10 cellular contexts compared by ENCODE assay signal in the genomic region with DNA sequence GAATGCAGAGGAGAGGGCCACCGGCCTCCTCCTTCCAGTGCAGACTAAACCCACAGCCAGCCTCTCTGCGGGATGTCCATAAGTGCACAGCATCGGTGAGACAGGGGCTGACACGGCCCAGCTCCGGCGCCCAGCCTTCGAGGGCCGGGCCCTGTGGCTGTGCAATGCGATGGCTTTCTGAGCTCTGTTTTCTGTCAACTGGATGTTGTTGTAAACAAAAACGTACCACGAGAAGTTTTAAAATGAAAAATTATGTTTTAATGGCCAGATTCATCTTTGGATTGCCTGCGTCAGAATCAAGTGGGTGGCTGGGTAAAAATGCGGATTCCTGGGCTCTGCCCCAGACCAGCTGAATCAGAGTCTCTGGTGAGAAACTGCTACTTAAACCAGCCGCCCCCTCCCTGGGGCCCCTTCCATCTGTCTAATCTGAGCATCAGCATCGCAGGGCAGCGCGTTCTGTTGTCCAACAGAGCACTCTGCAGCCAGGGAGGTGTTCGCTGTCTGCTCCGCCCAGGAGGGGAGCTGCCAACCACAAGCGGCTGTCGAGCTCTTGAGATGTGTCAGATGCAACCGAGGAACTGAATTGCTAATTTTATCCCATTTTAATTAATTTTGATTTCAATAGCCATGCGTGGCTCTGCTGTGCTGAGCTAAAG.
DNase-seq lines count a peak whose midpoint lies in the region; ATAC-seq, FAIRE-seq and TF ChIP-seq lines count a peak whose summit lies in the region.
"Had no signal": no experiment of that assay in that cellular context is flagged by ENCODE, and none has a peak within 500 bp of the region (broad histone marks: within the 10 kb centered on the region; RNA-seq: fewer than 3 reads in every experiment).

No MANE protein-coding gene starts in this region.

- H3K4me3 Mint-ChIP-seq in activated CD8-positive, alpha-beta T cell treated with anti-CD3 and anti-CD28 coated beads for 36 hours = no peak overlapping the region
- no peak overlapping the region for H3K4me3 Mint-ChIP-seq in activated CD8-positive, alpha-beta T cell treated with anti-CD3 and anti-CD28 coated beads, Interleukin-2, amount 10 ng/mL, durations not matched to agents 7 days and 5 days
- H3K4me3 Mint-ChIP-seq: naive B cell had no signal

- H3K4me1 ChIP-seq in mesodermal cell (ENCODE audit: control insufficient read depth, insufficient read depth, low read length, poor library complexity, severe bottlenecking) (peaks cover 20% of the 10 kb centered on the region), tibial nerve (peaks cover 3 to 74% (median 40%) of the 10 kb centered on the region in 4 donors), mesendoderm (ENCODE audit: control insufficient read depth, low read depth, low read length) (no peaks in the 10 kb centered on the region)

- TF ChIP-seq EP300 in tibial nerve (IDR thresholded peaks at IDR 0.05) = no peak

- H3K4me3 ChIP-seq in mesodermal cell (ENCODE audit: extremely low read depth, insufficient read depth, low read length, poor library complexity, severe bottlenecking) (no peak overlapping the region), tibial nerve (no peak overlapping the region), mesendoderm (ENCODE audit: low read length) (no peak overlapping the region)
- H3K4me3 ChIP-seq: thoracic aorta had no signal

- H3K9me3 ChIP-seq in mesodermal cell (ENCODE audit: control insufficient read depth, low read length) (no peaks in the 10 kb centered on the region), tibial nerve (no peaks in the 10 kb centered on the region)
- H3K9me3 ChIP-seq: thoracic aorta had no signal

- no peak for TF ChIP-seq CTCF in activated CD8-positive, alpha-beta T cell treated with anti-CD3 and anti-CD28 coated beads for 36 hours (IDR thresholded peaks at IDR 0.05)
- TF ChIP-seq CTCF in tibial nerve (IDR thresholded peaks at IDR 0.05) = no peak

- peaks cover 5% of the 10 kb centered on the region for H3K4me1 Mint-ChIP-seq in activated CD8-positive, alpha-beta T cell treated with anti-CD3 and anti-CD28 coated beads for 36 hours (ENCODE audit: low read depth)
- H3K4me1 Mint-ChIP-seq in activated CD8-positive, alpha-beta T cell treated with anti-CD3 and anti-CD28 coated beads, Interleukin-2, amount 10 ng/mL, durations not matched to agents 7 days and 5 days (ENCODE audit: low read depth) = peaks cover 4% of the 10 kb centered on the region

- peak; percentile 54 for ATAC-seq in activated CD8-positive, alpha-beta T cell treated with anti-CD3 and anti-CD28 coated beads for 36 hours
- no peak for ATAC-seq in activated CD8-positive, alpha-beta T cell treated with anti-CD3 and anti-CD28 coated beads, Interleukin-2, amount 10 ng/mL, durations not matched to agents 7 days and 5 days

- no peak overlapping the region for H2BK120ac ChIP-seq in mesendoderm (ENCODE audit: low read depth, low read length)

- CTCF ChIA-PET in activated CD8-positive, alpha-beta T cell treated with anti-CD3 and anti-CD28 coated beads for 36 hours (lab: Charles Lee) = no interaction called here
- CTCF ChIA-PET in activated CD8-positive, alpha-beta T cell treated with anti-CD3 and anti-CD28 coated beads, Interleukin-2, amount 10 ng/mL, durations not matched to agents 7 days and 5 days (lab: Charles Lee) = no interaction called here

- no peak overlapping the region for H3K27ac Mint-ChIP-seq in activated CD8-positive, alpha-beta T cell treated with anti-CD3 and anti-CD28 coated beads for 36 hours
- no peak overlapping the region for H3K27ac Mint-ChIP-seq in activated CD8-positive, alpha-beta T cell treated with anti-CD3 and anti-CD28 coated beads, Interleukin-2, amount 10 ng/mL, durations not matched to agents 7 days and 5 days

- H3K36me3 Mint-ChIP-seq in activated CD8-positive, alpha-beta T cell treated with anti-CD3 and anti-CD28 coated beads for 36 hours (ENCODE audit: low read depth) = peaks cover 29% of the 10 kb centered on the region
- H3K36me3 Mint-ChIP-seq in activated CD8-positive, alpha-beta T cell treated with anti-CD3 and anti-CD28 coated beads, Interleukin-2, amount 10 ng/mL, durations not matched to agents 7 days and 5 days (ENCODE audit: low read depth) = peaks cover 28% of the 10 kb centered on the region

- H4K5ac ChIP-seq in mesendoderm (ENCODE audit: low read length) = no peak overlapping the region

- no peak overlapping the region for H4K8ac ChIP-seq in mesendoderm (ENCODE audit: low read depth, low read length)

- no peak overlapping the region for H3K9ac ChIP-seq in mesendoderm (ENCODE audit: low read length)

- peaks cover 6% of the 10 kb centered on the region for H3K9me3 Mint-ChIP-seq in activated CD8-positive, alpha-beta T cell treated with anti-CD3 and anti-CD28 coated beads for 36 hours
- H3K9me3 Mint-ChIP-seq in activated CD8-positive, alpha-beta T cell treated with anti-CD3 and anti-CD28 coated beads, Interleukin-2, amount 10 ng/mL, durations not matched to agents 7 days and 5 days (ENCODE audit: insufficient read depth) = no peaks in the 10 kb centered on the region
- H3K9me3 Mint-ChIP-seq: naive B cell had no signal

- no peak overlapping the region for H3K56ac ChIP-seq in mesendoderm (ENCODE audit: low read length)

- no peak overlapping the region for H2BK15ac ChIP-seq in mesendoderm (replicated peaks; ENCODE audit: low read depth)

- POLR2A ChIA-PET in activated CD8-positive, alpha-beta T cell treated with anti-CD3 and anti-CD28 coated beads for 36 hours (lab: Charles Lee) = interaction anchor here (1.0 kb wide), 1 partner anchor 9 kb away, joined by 3 read pairs; no protein-coding TSS in a partner anchor
- POLR2A ChIA-PET in activated CD8-positive, alpha-beta T cell treated with anti-CD3 and anti-CD28 coated beads, Interleukin-2, amount 10 ng/mL, durations not matched to agents 7 days and 5 days (lab: Charles Lee) = no interaction called here

- no peak overlapping the region for H3K23ac ChIP-seq in mesendoderm (ENCODE audit: low read length)

- peaks cover 10% of the 10 kb centered on the region for H3K79me1 ChIP-seq in mesendoderm (ENCODE audit: low read length)

- intact Hi-C loops in activated CD8-positive, alpha-beta T cell treated with anti-CD3 and anti-CD28 coated beads for 36 hours (cut with micrococcal nuclease) = no loop called here

- no peak for TF ChIP-seq POLR2A in tibial nerve (IDR thresholded peaks at IDR 0.05)

- no peak overlapping the region for H2BK5ac ChIP-seq in mesendoderm (ENCODE audit: low read length)

- no peak overlapping the region for H2AK5ac ChIP-seq in mesendoderm (ENCODE audit: low read length)

- peak; percentile 21 for DNase-seq in activated CD8-positive, alpha-beta T cell treated with anti-CD3 and anti-CD28 coated beads for 36 hours
- no peak for DNase-seq in activated CD8-positive, alpha-beta T cell treated with anti-CD3 and anti-CD28 coated beads, Interleukin-2, amount 10 ng/mL, durations not matched to agents 7 days and 5 days
- DNase-seq in cerebellar cortex (ENCODE audit: low spot score) (peak; percentile 61), tibial nerve (ENCODE audit: low spot score in 2 of 2) (peak in 1 of 2 donors; percentile 48), urothelium cell line (ENCODE audit: low spot score) (no peak), mesendoderm (no peak), activated gamma-delta T cell treated with Interleukin-2 at 50 U/mL for 16 hours (no peak)
- DNase-seq: naive B cell had no signal

- H3K4ac ChIP-seq in mesendoderm (ENCODE audit: low read depth, low read length) = no peak overlapping the region

- H3K18ac ChIP-seq in mesendoderm (ENCODE audit: low read length) = no peak overlapping the region

- H3K27ac ChIP-seq in mesodermal cell (ENCODE audit: low read depth, low read length, severe bottlenecking) (peak overlapping the region; percentile 53), tibial nerve (peak overlapping the region in 3 of 4 donors; percentile 51 to 69 (median 67)), mesendoderm (ENCODE audit: low read depth, low read length) (no peak overlapping the region)

- H3K79me2 ChIP-seq in mesendoderm (ENCODE audit: control insufficient read depth, insufficient read depth, low read length) = no peaks in the 10 kb centered on the region

- H3K27me3 Mint-ChIP-seq in activated CD8-positive, alpha-beta T cell treated with anti-CD3 and anti-CD28 coated beads for 36 hours = no peaks in the 10 kb centered on the region
- H3K27me3 Mint-ChIP-seq in activated CD8-positive, alpha-beta T cell treated with anti-CD3 and anti-CD28 coated beads, Interleukin-2, amount 10 ng/mL, durations not matched to agents 7 days and 5 days (ENCODE audit: low read depth) = no peaks in the 10 kb centered on the region
- H3K27me3 Mint-ChIP-seq: naive B cell had no signal

- no peak for FAIRE-seq in urothelium cell line (lab: Jason Lieb, UNC)

- H3K27me3 ChIP-seq in tibial nerve (no peaks in the 10 kb centered on the region), mesendoderm (ENCODE audit: insufficient read depth, low read length, poor library complexity) (no peaks in the 10 kb centered on the region)

- 88% methylated on average over 19 to 21 of the region's 23 CpGs for WGBS in mesodermal cell (ENCODE audit: insufficient coverage in 2 of 2), 2 experiments
- 49 to 57% methylated on average over 21 to 22 of the region's 23 CpGs for WGBS in tibial nerve, 2 donors
- no CpG with 5 or more reads among the region's 23 CpGs for WGBS in mesendoderm (ENCODE audit: extremely low coverage, insufficient coverage, low lambda C conversion rate)

- no peak overlapping the region for H3K4me2 ChIP-seq in mesendoderm (ENCODE audit: low read length)

- H3K36me3 ChIP-seq in mesodermal cell (ENCODE audit: control insufficient read depth, insufficient read depth, low read length) (peaks cover 70% of the 10 kb centered on the region), tibial nerve (peaks cover 0 to 60% (median 8%) of the 10 kb centered on the region in 3 donors), mesendoderm (ENCODE audit: control insufficient read depth, insufficient read depth, low read length) (peaks cover 4% of the 10 kb centered on the region)

Comparison
In these comparisons a context has a peak if more than half of its experiments do, and no peak if none do; other contexts are left out.
1. DNase-seq: peak in activated CD8-positive, alpha-beta T cell treated with anti-CD3 and anti-CD28 coated beads for 36 hours (single experiment) and cerebellar cortex (single experiment); none in activated CD8-positive, alpha-beta T cell treated with anti-CD3 and anti-CD28 coated beads, Interleukin-2, amount 10 ng/mL, durations not matched to agents 7 days and 5 days (single experiment), urothelium cell line (single experiment), mesendoderm (single experiment) and activated gamma-delta T cell treated with Interleukin-2 at 50 U/mL for 16 hours (single experiment).